ENCODE assay signal across 27 cellular contexts in genomic region chr1:47849611-47850261, GRCh38.
DNase-seq lines count a peak whose midpoint lies in the region; ATAC-seq and TF ChIP-seq lines count a peak whose summit lies in the region.
"Had no signal": no experiment of that assay in that cellular context is flagged by ENCODE, and none has a peak within 500 bp of the region (broad histone marks: within the 10 kb centered on the region; RNA-seq: fewer than 3 reads in every experiment).

No MANE protein-coding gene starts in this region.

- peak; percentile 10 for ATAC-seq in left lobe of liver
- ATAC-seq in HG03280 (IDR thresholded peaks at IDR 0.05; ENCODE audit: unreplicated experiment), result no peak
- ATAC-seq: Panc1 had no signal

- H3K27me3 ChIP-seq in breast epithelium (no peaks in the 10 kb centered on the region), thyroid gland (no peaks in the 10 kb centered on the region), uterus (no peaks in the 10 kb centered on the region)
- H3K27me3 ChIP-seq: BE2C, MG63 had no signal

- H3K27ac Mint-ChIP-seq in MCF 10A (ENCODE audit: low read depth, unreplicated experiment), result no peak overlapping the region
- H3K27ac Mint-ChIP-seq in type B pancreatic cell, result no peak overlapping the region
- H3K27ac Mint-ChIP-seq: CD8-positive, alpha-beta memory T cell; HFFc6 had no signal

- no peaks in the 10 kb centered on the region for H3K27me3 Mint-ChIP-seq in MCF 10A (ENCODE audit: insufficient read depth, unreplicated experiment)
- H3K27me3 Mint-ChIP-seq in type B pancreatic cell, result peaks cover 42% of the 10 kb centered on the region

- POLR2A ChIA-PET in MCF 10A (lab: Yijun Ruan, JAX), result no interaction called here

- H3K9me3 ChIP-seq in breast epithelium (no peaks in the 10 kb centered on the region), thyroid gland (no peaks in the 10 kb centered on the region), uterus (no peaks in the 10 kb centered on the region)
- H3K9me3 ChIP-seq: BE2C, HAP-1, MG63 had no signal

- DNase-seq in breast epithelium (ENCODE audit: low spot score in 2 of 2), result peak in 1 of 2 donors; percentile 25
- no peak for DNase-seq in MCF 10A (ENCODE audit: unreplicated experiment)
- DNase-seq in choroid plexus epithelial cell (ENCODE audit: low read depth), result peak; percentile 16
- DNase-seq in left lobe of liver (ENCODE audit: low spot score), result no peak
- peak; percentile 5 to 8 for DNase-seq in thyroid gland
- no peak for DNase-seq in type B pancreatic cell (ENCODE audit: extremely low spot score, unreplicated experiment)
- no peak for DNase-seq in uterus
- DNase-seq: 8988T; ACHN; CD8-positive, alpha-beta memory T cell; DMS 273 treated with DMSO at 0.1 percent for 48 hours; DMS79 treated with DMSO at 0.1 percent for 48 hours; GF-D8; GOT3; HFFc6; KBM-7; MG63; NCI-H2029; NCI-H2227 treated with DMSO at 0.1 percent for 48 hours; NCI-H526 treated with DMSO at 0.1 percent for 48 hours; SIG-M5 had no signal

- H3K4me3 ChIP-seq in breast epithelium (no peak overlapping the region), choroid plexus epithelial cell (ENCODE audit: low read depth, low read length) (no peak overlapping the region), thyroid gland (replicated peaks in 1 of 3) (no peak overlapping the region), uterus (no peak overlapping the region)
- H3K4me3 ChIP-seq: HAP-1, MG63 had no signal

- WGBS in thyroid gland, 2 donors, result 79 to 84% methylated on average over 5 of the region's 5 CpGs

- peak overlapping the region; percentile 64 to 74 for H3K27ac ChIP-seq in breast epithelium
- no peak overlapping the region for H3K27ac ChIP-seq in thyroid gland
- no peak overlapping the region for H3K27ac ChIP-seq in uterus
- H3K27ac ChIP-seq: RWPE1 had no signal

- H3K9me3 Mint-ChIP-seq in MCF 10A (ENCODE audit: unreplicated experiment) (no peaks in the 10 kb centered on the region), type B pancreatic cell (no peaks in the 10 kb centered on the region)
- H3K9me3 Mint-ChIP-seq: CD14-positive monocyte; CD8-positive, alpha-beta memory T cell had no signal

- TF ChIP-seq CTCF in breast epithelium (IDR thresholded peaks at IDR 0.05) (no peak), MCF 10A (IDR thresholded peaks at IDR 0.05; ENCODE audit: unreplicated experiment) (no peak), choroid plexus epithelial cell (conservative IDR thresholded peaks at IDR 0.05; ENCODE audit: low read depth, low read length) (no peak), thyroid gland (IDR thresholded peaks at IDR 0.05) (no peak), type B pancreatic cell (conservative IDR thresholded peaks at IDR 0.05) (no peak), uterus (IDR thresholded peaks at IDR 0.05) (no peak)

- TF ChIP-seq POLR2A in breast epithelium (IDR thresholded peaks at IDR 0.05), result no peak
- no peak for TF ChIP-seq POLR2A in thyroid gland (IDR thresholded peaks at IDR 0.05)
- TF ChIP-seq POLR2A in uterus (IDR thresholded peaks at IDR 0.05), result no peak

- no TSS peak for BruUV-seq in MCF 10A (replicated peaks; lab: Mats Ljungman, UMichigan)

- intact Hi-C loops in breast epithelium (cut with DNase I; ENCODE audit: low total_unique reads) (no loop called here), MCF 10A (cut with micrococcal nuclease) (no loop called here), thyroid gland (cut with DNase I) (no loop called here), uterus (cut with DNase I; ENCODE audit: low total_unique reads) (no loop called here)

- H3K36me3 ChIP-seq in breast epithelium (no peaks in the 10 kb centered on the region), thyroid gland (no peaks in the 10 kb centered on the region), uterus (no peaks in the 10 kb centered on the region)
- H3K36me3 ChIP-seq: BE2C, HAP-1, MG63 had no signal

- no peaks in the 10 kb centered on the region for H3K4me1 Mint-ChIP-seq in MCF 10A (ENCODE audit: insufficient read depth, unreplicated experiment)
- H3K4me1 Mint-ChIP-seq in type B pancreatic cell (ENCODE audit: unreplicated experiment), result peaks cover 25% of the 10 kb centered on the region
- H3K4me1 Mint-ChIP-seq: CD14-positive monocyte; CD8-positive, alpha-beta memory T cell had no signal

- no peaks in the 10 kb centered on the region for H3K4me1 ChIP-seq in breast epithelium
- no peaks in the 10 kb centered on the region for H3K4me1 ChIP-seq in thyroid gland
- H3K4me1 ChIP-seq in uterus, result no peaks in the 10 kb centered on the region
- H3K4me1 ChIP-seq: HAP-1 had no signal

- CTCF ChIA-PET in MCF 10A (lab: Yijun Ruan, JAX), result no interaction called here

- H3K4me3 Mint-ChIP-seq in MCF 10A (ENCODE audit: unreplicated experiment) (no peak overlapping the region), type B pancreatic cell (no peak overlapping the region)
- H3K4me3 Mint-ChIP-seq: CD14-positive monocyte; CD8-positive, alpha-beta memory T cell; HFFc6 had no signal

- peaks cover 5% of the 10 kb centered on the region for H3K36me3 Mint-ChIP-seq in MCF 10A (ENCODE audit: insufficient read depth, unreplicated experiment)
- peaks cover 3% of the 10 kb centered on the region for H3K36me3 Mint-ChIP-seq in type B pancreatic cell
- H3K36me3 Mint-ChIP-seq: CD14-positive monocyte; CD8-positive, alpha-beta memory T cell had no signal

Comparison
In these comparisons a context has a peak if more than half of its experiments do, and no peak if none do; other contexts are left out.
1. DNase-seq: peak in choroid plexus epithelial cell (single experiment) and thyroid gland (2 of 2); none in MCF 10A (single experiment), left lobe of liver (single experiment), type B pancreatic cell (single experiment) and uterus (0 of 2).
2. H3K27ac ChIP-seq: peak in breast epithelium (2 of 2); none in thyroid gland (0 of 3) and uterus (0 of 2).